In genomic region chr14:75428230-75429104, GRCh38 we compare ENCODE assay signal across 8 cellular contexts. TPM values are rescaled to one million over a fixed set of nuclear protein-coding genes. Genes with fewer than 3 reads are reported as not detected.
DNase-seq lines count a peak whose midpoint lies in the region; ATAC-seq and TF ChIP-seq lines count a peak whose summit lies in the region.

No MANE protein-coding gene starts in this region.

- H3K36me3 ChIP-seq in PC-3 (ENCODE audit: low read depth, low read length) (no peaks in the 10 kb centered on the region), mammary epithelial cell (ENCODE audit: insufficient read depth, low read length) (no peaks in the 10 kb centered on the region), kidney epithelial cell (ENCODE audit: control insufficient read depth, insufficient read depth, low read length) (no peaks in the 10 kb centered on the region)

- in situ Hi-C loops in mammary epithelial cell (cut with MboI; ENCODE audit: low sequenced_read_pairs in 2 of 2), result no loop called here

- CTCF ChIA-PET in PC-3 (lab: Charles Lee), result no interaction called here
- CTCF ChIA-PET in mammary epithelial cell (lab: Charles Lee; ENCODE audit: low non-redundant PET), result no interaction called here

- H3K4me1 ChIP-seq in PC-3 (ENCODE audit: insufficient read depth, low read length) (no peaks in the 10 kb centered on the region), mammary epithelial cell (ENCODE audit: insufficient read depth, low read length) (peaks cover 11% of the 10 kb centered on the region)

- peak overlapping the region; percentile 58 for H3K4me3 Mint-ChIP-seq in stimulated activated effector memory CD8-positive, alpha-beta T cell treated with anti-CD3 and anti-CD28 coated beads, Interleukin-12 subunit alpha, Interleukin-12 subunit beta, amount 100 ng/mL, for 72 hours

- TF ChIP-seq CTCF in PC-3 (conservative IDR thresholded peaks at IDR 0.05; ENCODE audit: low read depth, low read length) (no peak), mammary epithelial cell (conservative IDR thresholded peaks at IDR 0.05 in 1 of 2, IDR thresholded peaks at IDR 0.05 in 1 of 2; ENCODE audit: extremely low read depth in 1 of 2, insufficient read depth in 1 of 2, low read depth in 1 of 2, low read length in 2 of 2) (no peak), kidney epithelial cell (IDR thresholded peaks at IDR 0.05; ENCODE audit: insufficient read depth, low read length, poor library complexity, severe bottlenecking) (no peak)

- H3K79me2 ChIP-seq in PC-3 (ENCODE audit: low read length), result no peaks in the 10 kb centered on the region
- H3K79me2 ChIP-seq in mammary epithelial cell (ENCODE audit: insufficient read depth, low read length), result peaks cover 3% of the 10 kb centered on the region

- 2% methylated on average over 11 of the region's 64 CpGs for WGBS in mammary epithelial cell (ENCODE audit: low coverage, missing lambda C conversion rate)

- H3K36me3 Mint-ChIP-seq in stimulated activated effector memory CD8-positive, alpha-beta T cell treated with anti-CD3 and anti-CD28 coated beads, Interleukin-12 subunit alpha, Interleukin-12 subunit beta, amount 100 ng/mL, for 72 hours, result peaks cover 4% of the 10 kb centered on the region

- BruUV-seq in PC-3 (replicated peaks; lab: Mats Ljungman, UMichigan) (no TSS peak), mammary epithelial cell (replicated peaks; lab: Mats Ljungman, UMichigan) (no TSS peak)

- H3K27me3 ChIP-seq in PC-3 (ENCODE audit: low read length) (0 out of 2 replicates have a peak, but pooled peaks cover 12% of the 10 kb centered on the region), mammary epithelial cell (ENCODE audit: insufficient read depth, low read length) (no peaks in the 10 kb centered on the region), kidney epithelial cell (ENCODE audit: control insufficient read depth, insufficient read depth, low read length) (no peaks in the 10 kb centered on the region)

- H3K9me3 Mint-ChIP-seq in stimulated activated effector memory CD8-positive, alpha-beta T cell treated with anti-CD3 and anti-CD28 coated beads, Interleukin-12 subunit alpha, Interleukin-12 subunit beta, amount 100 ng/mL, for 72 hours, result no peaks in the 10 kb centered on the region

- peak overlapping the region; percentile 70 for H3K4me3 ChIP-seq in PC-3 (ENCODE audit: low read length)
- H3K4me3 ChIP-seq in mammary epithelial cell (replicated peaks in 1 of 3; ENCODE audit: insufficient read depth in 1 of 3, low read depth in 2 of 3, low read length in 3 of 3), result peak overlapping the region; percentile 57 to 69 (median 66)
- peak overlapping the region; percentile 63 for H3K4me3 ChIP-seq in kidney epithelial cell (ENCODE audit: low read depth, low read length)

- H3F3A ChIP-seq in PC-3 (ENCODE audit: low read length, unreplicated experiment), result no peaks in the 10 kb centered on the region

- intact Hi-C loops in PC-3 (cut with micrococcal nuclease), result loop anchor here (10.0 kb wide), 1 partner anchor 56 kb away; no protein-coding TSS in a partner anchor
- intact Hi-C loops in mammary epithelial cell (cut with micrococcal nuclease), result loop anchor here (1.0 to 5.0 kb wide), 2 partner anchors 25 to 121 kb away; no protein-coding TSS in a partner anchor

- DNase-seq in DMS79 treated with DMSO at 0.1 percent for 48 hours (lab: John Stamatoyannopoulos, UW) (peak; percentile 30), PC-3 (no peak), mammary epithelial cell (peak; percentile 23), kidney epithelial cell (ENCODE audit: low read depth) (no peak), cortex of kidney (lab: John Stamatoyannopoulos, UW) (no peak), T-helper 9 cell (no peak)
- peak in 1 of 2 donors; percentile 56 for DNase-seq in stimulated activated effector memory CD8-positive, alpha-beta T cell treated with anti-CD3 and anti-CD28 coated beads, Interleukin-12 subunit alpha, Interleukin-12 subunit beta, amount 100 ng/mL, for 72 hours (ENCODE audit: low spot score in 2 of 2)

- H3K9me2 ChIP-seq in PC-3 (replicated peaks; ENCODE audit: low read length), result no peaks in the 10 kb centered on the region

- peak overlapping the region; percentile 80; the same call in 1 of the 2 replicates for H2AFZ ChIP-seq in PC-3 (ENCODE audit: low read length)
- peak overlapping the region; percentile 81 for H2AFZ ChIP-seq in mammary epithelial cell (ENCODE audit: low read depth, low read length)

- POLR2A ChIA-PET in PC-3 (lab: Charles Lee; ENCODE audit: unreplicated experiment), result interaction anchor here (0.5 to 0.6 kb wide), 2 partner anchors 30 to 324 kb away, joined by 3 to 5 read pairs; no protein-coding TSS in a partner anchor

- H3K9ac ChIP-seq in PC-3 (ENCODE audit: low read length), result no peak overlapping the region
- H3K9ac ChIP-seq in mammary epithelial cell (ENCODE audit: insufficient read depth, low read length), result no peak overlapping the region

- H4K20me1 ChIP-seq in PC-3 (ENCODE audit: low read length) (no peaks in the 10 kb centered on the region), mammary epithelial cell (ENCODE audit: insufficient read depth, low read length) (no peaks in the 10 kb centered on the region)

- ATAC-seq in GM21737 (IDR thresholded peaks at IDR 0.05; ENCODE audit: unreplicated experiment) (peak; percentile 19), PC-3 (peak; percentile 50)
- peak; percentile 42 for ATAC-seq in stimulated activated effector memory CD8-positive, alpha-beta T cell treated with anti-CD3 and anti-CD28 coated beads, Interleukin-12 subunit alpha, Interleukin-12 subunit beta, amount 100 ng/mL, for 72 hours

- no peak overlapping the region for H3K27ac Mint-ChIP-seq in stimulated activated effector memory CD8-positive, alpha-beta T cell treated with anti-CD3 and anti-CD28 coated beads, Interleukin-12 subunit alpha, Interleukin-12 subunit beta, amount 100 ng/mL, for 72 hours

- H3K4me1 Mint-ChIP-seq in stimulated activated effector memory CD8-positive, alpha-beta T cell treated with anti-CD3 and anti-CD28 coated beads, Interleukin-12 subunit alpha, Interleukin-12 subunit beta, amount 100 ng/mL, for 72 hours, result no peaks in the 10 kb centered on the region

- no peak overlapping the region for H3K27ac ChIP-seq in PC-3 (ENCODE audit: low read length)
- no peak overlapping the region for H3K27ac ChIP-seq in mammary epithelial cell (ENCODE audit: insufficient read depth, low read depth, low read length)

- H3K9me3 ChIP-seq in PC-3 (ENCODE audit: low read length) (no peaks in the 10 kb centered on the region), mammary epithelial cell (replicated peaks; ENCODE audit: insufficient read depth, low read length) (peaks cover 5% of the 10 kb centered on the region)

- H3K4me2 ChIP-seq in PC-3 (ENCODE audit: low read length), result peak overlapping the region; percentile 89
- H3K4me2 ChIP-seq in mammary epithelial cell (ENCODE audit: insufficient read depth, low read depth, low read length), result peak overlapping the region; percentile 92

- dilution Hi-C loops in mammary epithelial cell (cut with HindIII; ENCODE audit: low sequenced_read_pairs), result no loop called here

RNA-seq across cellular contexts. Expression of gene JDP2, which starts 0.6 kb away (rescaled TPM):
- 5.8 and 8.2 TPM in 2 replicates for total RNA-seq in PC-3 (2014; rRNA removed)
- total RNA-seq in mammary epithelial cell, result 10 to 100 TPM; 13.8 to 39.7 TPM
- 9.5 TPM for polyA plus RNA-seq in mammary epithelial cell
- polyA minus RNA-seq in mammary epithelial cell, result 7.1 TPM
- 41.5 and 43.5 TPM in 2 replicates for total RNA-seq in kidney epithelial cell

Comparison
In these comparisons a context has a peak if more than half of its experiments do, and no peak if none do; other contexts are left out.
1. DNase-seq: peak in DMS79 treated with DMSO at 0.1 percent for 48 hours (single experiment) and mammary epithelial cell (single experiment); none in PC-3 (single experiment), kidney epithelial cell (single experiment), cortex of kidney (single experiment) and T-helper 9 cell (single experiment).
2. Peak in every context shown above with its lines, with median percentiles within 50 percentile points of each other: ATAC-seq and H3K4me3 ChIP-seq.